ENCODE assay signal across 12 cellular contexts in genomic region chr2:216217904-216218260, GRCh38.
DNase-seq lines count a peak whose midpoint lies in the region; ATAC-seq, FAIRE-seq and TF ChIP-seq lines count a peak whose summit lies in the region.
"Had no signal": no experiment of that assay in that cellular context is flagged by ENCODE, and none has a peak within 500 bp of the region (broad histone marks: within the 10 kb centered on the region; RNA-seq: fewer than 3 reads in every experiment).

No MANE protein-coding gene starts in this region.

- POLR2A ChIA-PET in GM12878 (lab: Charles Lee) = interaction anchor here (0.6 kb wide), 1 partner anchor 13 kb away, joined by 3 read pairs; no protein-coding TSS in a partner anchor

- SMC1A ChIA-PET in GM12878 (lab: Charles Lee; ENCODE audit: uncharacterized antibody, unreplicated experiment) = interaction anchor here (1.0 to 3.3 kb wide), 7 partner anchors 12 to 280 kb away, joined by 3 to 16 read pairs (median 3); no protein-coding TSS in a partner anchor

- no peak for TF ChIP-seq EP300 in GM12878 (IDR thresholded peaks at IDR 0.05; ENCODE audit: borderline replicate concordance in 1 of 2, control insufficient read depth in 1 of 2, low read depth in 2 of 2, low read length in 2 of 2)
- no peak for TF ChIP-seq EP300 in transverse colon (IDR thresholded peaks at IDR 0.05; ENCODE audit: low read depth)

- DNase-seq in left ventricle myocardium inferior = no peak
- DNase-seq in right atrium auricular region (ENCODE audit: low spot score) = no peak
- DNase-seq in GM12878 (ENCODE audit: low read depth, low spot score) = no peak
- DNase-seq in thyroid gland = no peak
- DNase-seq in NK-92 treated with Interleukin-12 subunit alpha and Interleukin-12 subunit beta, amount 100 ng/mL, for 24 hours (lab: John Stamatoyannopoulos, UW) = no peak
- no peak for DNase-seq in SK-N-DZ (ENCODE audit: low spot score)
- DNase-seq in transverse colon = no peak
- DNase-seq: CD4-positive, alpha-beta T cell; colonic mucosa; KG1 had no signal

- peak overlapping the region; percentile 68 for H3K4me2 ChIP-seq in GM12878 (ENCODE audit: control insufficient read depth, insufficient read depth)

- no peaks in the 10 kb centered on the region for H3K79me2 ChIP-seq in GM12878 (ENCODE audit: control insufficient read depth, insufficient read depth, low read length)

- WGBS in GM12878 (ENCODE audit: insufficient coverage, insufficient replicate concordance, low lambda C conversion rate, missing lambda C conversion rate) = 47% methylated on average over 2 of the region's 2 CpGs
- 74 to 87% methylated on average over 2 of the region's 2 CpGs for WGBS in thyroid gland, 2 donors
- WGBS in transverse colon (ENCODE audit: low coverage in 1 of 2), 2 donors = 68 to 100% methylated on average over 2 of the region's 2 CpGs

- TF ChIP-seq POLR2A in GM12878 (IDR thresholded peaks at IDR 0.05; ENCODE audit: low read depth, low read length) (no peak), thyroid gland (IDR thresholded peaks at IDR 0.05) (no peak), transverse colon (IDR thresholded peaks at IDR 0.05) (no peak)

- TF ChIP-seq CTCF in left ventricle myocardium inferior (IDR thresholded peaks at IDR 0.05; ENCODE audit: borderline replicate concordance) (no peak), right atrium auricular region (IDR thresholded peaks at IDR 0.05) (no peak), GM12878 (IDR thresholded peaks at IDR 0.05 in 2 of 3, conservative IDR thresholded peaks at IDR 0.05 in 1 of 3; ENCODE audit: control insufficient read depth in 2 of 3, extremely low read depth in 1 of 3, insufficient read depth in 1 of 3, low read depth in 3 of 3, low read length in 3 of 3) (no peak), thyroid gland (IDR thresholded peaks at IDR 0.05) (no peak), transverse colon (IDR thresholded peaks at IDR 0.05) (no peak)

- BruUV-seq in GM12878 (replicated peaks; lab: Mats Ljungman, UMichigan) = no TSS peak

- peak; percentile 33 for ATAC-seq in HG03045 (IDR thresholded peaks at IDR 0.05; ENCODE audit: unreplicated experiment)
- peak; percentile 52 for ATAC-seq in GM12878

- no peaks in the 10 kb centered on the region for H4K20me1 ChIP-seq in GM12878 (ENCODE audit: control insufficient read depth, insufficient read depth)

- no peaks in the 10 kb centered on the region for H3K27me3 ChIP-seq in left ventricle myocardium inferior (ENCODE audit: low read depth)
- H3K27me3 ChIP-seq in right atrium auricular region = no peaks in the 10 kb centered on the region
- H3K27me3 ChIP-seq in GM12878 (replicated peaks in 1 of 2; ENCODE audit: control insufficient read depth in 2 of 2, insufficient read depth in 2 of 2, low read length in 1 of 2) = no peaks in the 10 kb centered on the region
- H3K27me3 ChIP-seq in thyroid gland = no peaks in the 10 kb centered on the region
- H3K27me3 ChIP-seq in transverse colon = no peaks in the 10 kb centered on the region
- H3K27me3 ChIP-seq: colonic mucosa, suprapubic skin had no signal

- H3K36me3 ChIP-seq in left ventricle myocardium inferior = no peaks in the 10 kb centered on the region
- H3K36me3 ChIP-seq in right atrium auricular region = no peaks in the 10 kb centered on the region
- peaks cover 0 to 4% of the 10 kb centered on the region in 2 experiments; a peak in 1 of 4 replicates for H3K36me3 ChIP-seq in GM12878 (ENCODE audit: control insufficient read depth in 2 of 2, insufficient read depth in 2 of 2, low read length in 1 of 2)
- H3K36me3 ChIP-seq in thyroid gland = no peaks in the 10 kb centered on the region
- no peaks in the 10 kb centered on the region for H3K36me3 ChIP-seq in transverse colon
- H3K36me3 ChIP-seq: colonic mucosa, suprapubic skin had no signal

- RAD21 ChIA-PET in GM12878 (lab: Charles Lee; ENCODE audit: unreplicated experiment) = interaction anchor here (1.1 to 2.8 kb wide), 3 partner anchors 11 to 199 kb away, joined by 3 to 6 read pairs (median 4); no protein-coding TSS in a partner anchor

- H3K9ac ChIP-seq in GM12878 (ENCODE audit: control insufficient read depth, insufficient read depth, low read length) = peak overlapping the region; percentile 44

- no peak for FAIRE-seq in GM12878 (lab: Jason Lieb, UNC)

- H3K4me3 ChIP-seq in left ventricle myocardium inferior = no peak overlapping the region
- H3K4me3 ChIP-seq in right atrium auricular region = no peak overlapping the region
- 0 out of 2 replicates have a peak overlapping the region, but pooled peaks have one; percentile 16 for H3K4me3 ChIP-seq in GM12878
- no peak overlapping the region for H3K4me3 ChIP-seq in thyroid gland (replicated peaks in 1 of 3)
- H3K4me3 ChIP-seq in transverse colon = no peak overlapping the region
- H3K4me3 ChIP-seq: colonic mucosa, suprapubic skin had no signal

- H3K27ac ChIP-seq in left ventricle myocardium inferior (replicated peaks) (peak overlapping the region; percentile 64), right atrium auricular region (peak overlapping the region in 1 of 2 donors; percentile 16), GM12878 (ENCODE audit: control insufficient read depth, insufficient read depth) (peak overlapping the region; percentile 68), thyroid gland (peak overlapping the region; percentile 41 to 82 (median 53)), transverse colon (no peak overlapping the region)
- H3K27ac ChIP-seq: colonic mucosa, suprapubic skin had no signal

- in situ Hi-C loops in GM12878 (cut with MboI) = loop anchor here (10.0 kb wide), 2 partner anchors 187 to 447 kb away; no protein-coding TSS in a partner anchor
- in situ Hi-C loops in transverse colon (cut with MboI; ENCODE audit: low pct_ligation_motif_present in 1 of 4, low pct_unique_long_range_greater_than_20kb in 1 of 4, low sequenced_read_pairs in 3 of 4) = no loop called here

- H3K4me1 ChIP-seq in left ventricle myocardium inferior (peaks cover 17% of the 10 kb centered on the region), right atrium auricular region (no peaks in the 10 kb centered on the region), GM12878 (ENCODE audit: control insufficient read depth, insufficient read depth, low read length) (peaks cover 40% of the 10 kb centered on the region), thyroid gland (peaks cover 24 to 39% of the 10 kb centered on the region in 2 donors), transverse colon (peaks cover 0 to 7% (median 0%) of the 10 kb centered on the region in 4 donors)
- H3K4me1 ChIP-seq: colonic mucosa, suprapubic skin had no signal

- CTCF ChIA-PET in GM12878 (lab: Yijun Ruan, JAX) = interaction anchor here (0.7 to 1.7 kb wide), 4 partner anchors 12 to 188 kb away, joined by 3 to 5 read pairs (median 4); no protein-coding TSS in a partner anchor

- H2AFZ ChIP-seq in GM12878 (ENCODE audit: control insufficient read depth, low read depth, low read length) = peak overlapping the region; percentile 21

- no peaks in the 10 kb centered on the region for H3K9me3 ChIP-seq in left ventricle myocardium inferior (replicated peaks)
- H3K9me3 ChIP-seq in right atrium auricular region = no peaks in the 10 kb centered on the region
- H3K9me3 ChIP-seq in GM12878 (replicated peaks; ENCODE audit: control insufficient read depth, insufficient read depth, low read length) = no peaks in the 10 kb centered on the region
- no peaks in the 10 kb centered on the region for H3K9me3 ChIP-seq in thyroid gland
- H3K9me3 ChIP-seq in transverse colon = no peaks in the 10 kb centered on the region
- H3K9me3 ChIP-seq: colonic mucosa, suprapubic skin had no signal

- no peak for TF ChIP-seq RAD21 in GM12878 (IDR thresholded peaks at IDR 0.05; ENCODE audit: insufficient read depth, low read depth, low read length)

- intact Hi-C loops in left ventricle myocardium inferior (cut with micrococcal nuclease) = no loop called here
- intact Hi-C loops in GM12878 (cut with micrococcal nuclease; ENCODE audit: unreplicated experiment) = no loop called here
- intact Hi-C loops in thyroid gland (cut with DNase I) = no loop called here
- intact Hi-C loops in transverse colon (cut with DNase I; ENCODE audit: low total_unique reads) = no loop called here

TF ChIP-seq in GM12878, 131 proteins besides CTCF, POLR2A, EP300 and RAD21 (continues in another document):
- TF ChIP-seq, protein P1, sequence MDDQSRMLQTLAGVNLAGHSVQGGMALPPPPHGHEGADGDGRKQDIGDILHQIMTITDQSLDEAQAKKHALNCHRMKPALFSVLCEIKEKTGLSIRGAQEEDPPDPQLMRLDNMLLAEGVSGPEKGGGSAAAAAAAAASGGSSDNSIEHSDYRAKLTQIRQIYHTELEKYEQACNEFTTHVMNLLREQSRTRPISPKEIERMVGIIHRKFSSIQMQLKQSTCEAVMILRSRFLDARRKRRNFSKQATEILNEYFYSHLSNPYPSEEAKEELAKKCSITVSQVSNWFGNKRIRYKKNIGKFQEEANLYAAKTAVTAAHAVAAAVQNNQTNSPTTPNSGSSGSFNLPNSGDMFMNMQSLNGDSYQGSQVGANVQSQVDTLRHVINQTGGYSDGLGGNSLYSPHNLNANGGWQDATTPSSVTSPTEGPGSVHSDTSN (IDR thresholded peaks at IDR 0.05; ENCODE audit: insufficient replicate concordance, low read depth, low read length) = no peak
- TF ChIP-seq, protein P2, sequence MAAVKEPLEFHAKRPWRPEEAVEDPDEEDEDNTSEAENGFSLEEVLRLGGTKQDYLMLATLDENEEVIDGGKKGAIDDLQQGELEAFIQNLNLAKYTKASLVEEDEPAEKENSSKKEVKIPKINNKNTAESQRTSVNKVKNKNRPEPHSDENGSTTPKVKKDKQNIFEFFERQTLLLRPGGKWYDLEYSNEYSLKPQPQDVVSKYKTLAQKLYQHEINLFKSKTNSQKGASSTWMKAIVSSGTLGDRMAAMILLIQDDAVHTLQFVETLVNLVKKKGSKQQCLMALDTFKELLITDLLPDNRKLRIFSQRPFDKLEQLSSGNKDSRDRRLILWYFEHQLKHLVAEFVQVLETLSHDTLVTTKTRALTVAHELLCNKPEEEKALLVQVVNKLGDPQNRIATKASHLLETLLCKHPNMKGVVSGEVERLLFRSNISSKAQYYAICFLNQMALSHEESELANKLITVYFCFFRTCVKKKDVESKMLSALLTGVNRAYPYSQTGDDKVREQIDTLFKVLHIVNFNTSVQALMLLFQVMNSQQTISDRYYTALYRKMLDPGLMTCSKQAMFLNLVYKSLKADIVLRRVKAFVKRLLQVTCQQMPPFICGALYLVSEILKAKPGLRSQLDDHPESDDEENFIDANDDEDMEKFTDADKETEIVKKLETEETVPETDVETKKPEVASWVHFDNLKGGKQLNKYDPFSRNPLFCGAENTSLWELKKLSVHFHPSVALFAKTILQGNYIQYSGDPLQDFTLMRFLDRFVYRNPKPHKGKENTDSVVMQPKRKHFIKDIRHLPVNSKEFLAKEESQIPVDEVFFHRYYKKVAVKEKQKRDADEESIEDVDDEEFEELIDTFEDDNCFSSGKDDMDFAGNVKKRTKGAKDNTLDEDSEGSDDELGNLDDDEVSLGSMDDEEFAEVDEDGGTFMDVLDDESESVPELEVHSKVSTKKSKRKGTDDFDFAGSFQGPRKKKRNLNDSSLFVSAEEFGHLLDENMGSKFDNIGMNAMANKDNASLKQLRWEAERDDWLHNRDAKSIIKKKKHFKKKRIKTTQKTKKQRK (IDR thresholded peaks at IDR 0.05; ENCODE audit: low read depth, low read length) = no peak
- TF ChIP-seq JUNB (IDR thresholded peaks at IDR 0.05) (no peak), SUZ12 (IDR thresholded peaks at IDR 0.05; ENCODE audit: unreplicated experiment) (no peak), RUNX3 (IDR thresholded peaks at IDR 0.05; ENCODE audit: low read length) (0 out of 2 replicates have a peak, but pooled peaks have one; percentile 14)

Comparison
In these comparisons a context has a peak if more than half of its experiments do, and no peak if none do; other contexts are left out.
1. H3K27ac ChIP-seq: peak in left ventricle myocardium inferior (single experiment), GM12878 (single experiment) and thyroid gland (3 of 3); none in transverse colon (0 of 4).